Comparison of ENCODE assay signal across 8 cellular contexts in the genomic region with DNA sequence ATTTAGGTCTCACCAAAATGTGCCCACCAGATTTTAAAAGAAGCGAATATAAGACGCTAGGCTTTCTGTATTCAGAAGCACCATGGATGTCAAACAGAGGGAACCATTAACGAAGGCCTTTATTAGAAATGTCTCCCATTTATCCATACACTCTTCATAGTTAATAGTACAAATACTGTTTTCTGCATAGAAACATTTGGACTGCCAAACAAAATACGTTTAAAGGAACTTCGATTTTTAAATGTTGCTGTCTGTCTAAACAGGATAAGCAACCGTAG. TPM values are rescaled to one million over a fixed set of nuclear protein-coding genes. Genes with fewer than 3 reads are reported as not detected.
DNase-seq lines count a peak whose midpoint lies in the region; ATAC-seq, FAIRE-seq and TF ChIP-seq lines count a peak whose summit lies in the region.

No MANE protein-coding gene starts in this region.

- H3K4me1 ChIP-seq in keratinocyte (ENCODE audit: control insufficient read depth, extremely low read depth, insufficient read depth, low read length) (peaks cover 19% of the 10 kb centered on the region), thoracic aorta (ENCODE audit: control insufficient read depth in 1 of 2, low read depth in 2 of 2) (peaks cover 0 to 9% of the 10 kb centered on the region in 2 donors)

- no peak for FAIRE-seq in keratinocyte (lab: Jason Lieb, UNC)

- H3K36me3 Mint-ChIP-seq in activated CD4-positive, alpha-beta T cell treated with anti-CD3 and anti-CD28 coated beads, Interleukin-2, amount 10 ng/mL, durations not matched to agents 7 days and 5 days (ENCODE audit: low read depth) = peaks cover 4% of the 10 kb centered on the region
- peaks cover 18% of the 10 kb centered on the region for H3K36me3 Mint-ChIP-seq in activated T-helper 17 cell treated with anti-CD3 and anti-CD28 coated beads, Interleukin-2, amount 50 U/mL, for 72 hours (ENCODE audit: low read depth)

- H3K4me3 Mint-ChIP-seq in activated CD4-positive, alpha-beta T cell treated with anti-CD3 and anti-CD28 coated beads, Interleukin-2, amount 10 ng/mL, durations not matched to agents 7 days and 5 days = peak overlapping the region; percentile 87
- H3K4me3 Mint-ChIP-seq in activated T-helper 17 cell treated with anti-CD3 and anti-CD28 coated beads, Interleukin-2, amount 50 U/mL, for 72 hours = peak overlapping the region; percentile 94

- dilution Hi-C loops in keratinocyte (cut with MboI; ENCODE audit: extremely low pct_ligation_motif_present, low sequenced_read_pairs) = no loop called here

- no peak for ATAC-seq in activated T-helper 17 cell treated with anti-CD3 and anti-CD28 coated beads, Interleukin-2, amount 50 U/mL, for 72 hours (replicated peaks)
- no peak for ATAC-seq in thoracic aorta (ENCODE audit: insufficient number of reproducible peaks, low FRiP score, low read depth)

- no peaks in the 10 kb centered on the region for H3K9me1 ChIP-seq in keratinocyte (ENCODE audit: control insufficient read depth, extremely low read depth, insufficient read depth, low read length)

- peaks cover 40% of the 10 kb centered on the region for H3K4me1 Mint-ChIP-seq in activated CD4-positive, alpha-beta T cell treated with anti-CD3 and anti-CD28 coated beads, Interleukin-2, amount 10 ng/mL, durations not matched to agents 7 days and 5 days
- H3K4me1 Mint-ChIP-seq in activated T-helper 17 cell treated with anti-CD3 and anti-CD28 coated beads, Interleukin-2, amount 50 U/mL, for 72 hours = peaks cover 9% of the 10 kb centered on the region

- H3K79me2 ChIP-seq in keratinocyte (ENCODE audit: control insufficient read depth, insufficient read depth, low read length) = no peaks in the 10 kb centered on the region

- peak overlapping the region; percentile 99 for H3K27ac Mint-ChIP-seq in activated CD4-positive, alpha-beta T cell treated with anti-CD3 and anti-CD28 coated beads, Interleukin-2, amount 10 ng/mL, durations not matched to agents 7 days and 5 days
- peak overlapping the region; percentile 91 for H3K27ac Mint-ChIP-seq in activated T-helper 17 cell treated with anti-CD3 and anti-CD28 coated beads, Interleukin-2, amount 50 U/mL, for 72 hours

- H3K9me3 ChIP-seq in keratinocyte (ENCODE audit: control insufficient read depth, low read depth, low read length) = no peaks in the 10 kb centered on the region
- no peaks in the 10 kb centered on the region for H3K9me3 ChIP-seq in thoracic aorta

- H3K27me3 Mint-ChIP-seq in activated CD4-positive, alpha-beta T cell treated with anti-CD3 and anti-CD28 coated beads, Interleukin-2, amount 10 ng/mL, durations not matched to agents 7 days and 5 days = no peaks in the 10 kb centered on the region
- H3K27me3 Mint-ChIP-seq in activated T-helper 17 cell treated with anti-CD3 and anti-CD28 coated beads, Interleukin-2, amount 50 U/mL, for 72 hours = no peaks in the 10 kb centered on the region

- no peak for TF ChIP-seq CTCF in keratinocyte (optimal IDR thresholded peaks at IDR 0.05 in 1 of 3, IDR thresholded peaks at IDR 0.05 in 1 of 3, conservative IDR thresholded peaks at IDR 0.05 in 1 of 3; ENCODE audit: extremely low read depth in 1 of 3, insufficient read depth in 2 of 3, low read length in 3 of 3)
- no peak for TF ChIP-seq CTCF in thoracic aorta (IDR thresholded peaks at IDR 0.05)

- peak overlapping the region; percentile 93 for H3K4me2 ChIP-seq in keratinocyte (ENCODE audit: control insufficient read depth, extremely low read depth, insufficient read depth, low read depth, low read length)

- no peaks in the 10 kb centered on the region for H3K27me3 ChIP-seq in keratinocyte (ENCODE audit: control insufficient read depth, extremely low read depth, insufficient read depth, low read length)
- H3K27me3 ChIP-seq in thoracic aorta (replicated peaks; ENCODE audit: insufficient read depth) = no peaks in the 10 kb centered on the region

- POLR2A ChIA-PET in activated CD4-positive, alpha-beta T cell treated with anti-CD3 and anti-CD28 coated beads, Interleukin-2, amount 10 ng/mL, durations not matched to agents 7 days and 5 days (lab: Charles Lee) = no interaction called here

- peak overlapping the region; percentile 76 for H2AFZ ChIP-seq in keratinocyte (ENCODE audit: control insufficient read depth, low read length)

- CTCF ChIA-PET in activated CD4-positive, alpha-beta T cell treated with anti-CD3 and anti-CD28 coated beads, Interleukin-2, amount 10 ng/mL, durations not matched to agents 7 days and 5 days (lab: Charles Lee) = interaction anchor here (3.0 kb wide), 1 partner anchor 8 kb away, joined by 8 read pairs; no protein-coding TSS in a partner anchor

- no peaks in the 10 kb centered on the region for H3K36me3 ChIP-seq in keratinocyte (ENCODE audit: control insufficient read depth in 2 of 2, extremely low read depth in 1 of 2, insufficient read depth in 2 of 2, low read length in 2 of 2)
- no peaks in the 10 kb centered on the region for H3K36me3 ChIP-seq in thoracic aorta

- peak overlapping the region; percentile 92 for H3K9ac ChIP-seq in keratinocyte (ENCODE audit: control insufficient read depth, extremely low read depth, insufficient read depth, low read length)

- H4K20me1 ChIP-seq in keratinocyte (ENCODE audit: control insufficient read depth, extremely low read depth, insufficient read depth, low read length) = no peaks in the 10 kb centered on the region

- DNase-seq in activated CD4-positive, alpha-beta T cell treated with anti-CD3 and anti-CD28 coated beads, Interleukin-2, amount 10 ng/mL, durations not matched to agents 7 days and 5 days = no peak
- DNase-seq in activated CD4-positive, alpha-beta T cell treated with anti-CD3 and anti-CD28 coated beads for 4 hours = no peak
- DNase-seq in keratinocyte (ENCODE audit: low read depth, low spot score) (no peak), thoracic aorta (ENCODE audit: low spot score) (no peak), dedifferentiated amniotic fluid mesenchymal stem cell (ENCODE audit: extremely low spot score) (no peak), NCI-H1436 treated with DMSO at 0.1 percent for 48 hours (lab: John Stamatoyannopoulos, UW) (no peak), NCI-H187 treated with DMSO at 0.1 percent for 48 hours (lab: John Stamatoyannopoulos, UW) (no peak)

- peak overlapping the region; percentile 68 to 82 (median 81) for H3K4me3 ChIP-seq in keratinocyte (ENCODE audit: control insufficient read depth in 2 of 3, extremely low read depth in 1 of 3, insufficient read depth in 2 of 3, low read depth in 1 of 3, low read length in 3 of 3)
- peak overlapping the region; percentile 78 for H3K4me3 ChIP-seq in thoracic aorta

- H3K9me3 Mint-ChIP-seq in activated CD4-positive, alpha-beta T cell treated with anti-CD3 and anti-CD28 coated beads, Interleukin-2, amount 10 ng/mL, durations not matched to agents 7 days and 5 days = no peaks in the 10 kb centered on the region
- H3K9me3 Mint-ChIP-seq in activated T-helper 17 cell treated with anti-CD3 and anti-CD28 coated beads, Interleukin-2, amount 50 U/mL, for 72 hours = no peaks in the 10 kb centered on the region

- H3K27ac ChIP-seq in keratinocyte (ENCODE audit: control insufficient read depth, insufficient read depth, low read length) (peak overlapping the region; percentile 97), thoracic aorta (peak overlapping the region; percentile 93 to 98)

RNA-seq across cellular contexts. Expression of gene HFE, which starts 32.6 kb away (rescaled TPM):
- 1 to 10 TPM; 3.0 to 3.5 TPM for total RNA-seq in activated CD4-positive, alpha-beta T cell treated with anti-CD3 and anti-CD28 coated beads, Interleukin-2, amount 10 ng/mL, durations not matched to agents 7 days and 5 days
- total RNA-seq in activated T-helper 17 cell treated with anti-CD3 and anti-CD28 coated beads, Interleukin-2, amount 50 U/mL, for 72 hours = 1 to 10 TPM; 1.7 to 2.1 TPM
- 13.8 to 18.6 TPM (median 18.4 TPM) in 3 replicates for polyA plus RNA-seq in keratinocyte
- 1.8 TPM for polyA plus RNA-seq in keratinocyte (2011; ENCODE audit: low read depth)
- polyA plus RNA-seq in keratinocyte (2011; cell fraction: cytosol; rRNA removed) = 4.8 and 5.8 TPM in 2 replicates
- 22.5 and 22.9 TPM in 2 replicates for polyA plus RNA-seq in keratinocyte (2011; cell fraction: nucleus; rRNA removed)
- 3.0 and 11.8 TPM in 2 replicates for polyA plus RNA-seq in keratinocyte (2012; ENCODE audit: low replicate concordance)
- 16.8 to 21.1 TPM (median 19.5 TPM) in 3 replicates for polyA minus RNA-seq in keratinocyte
- polyA minus RNA-seq in keratinocyte (2011; cell fraction: cytosol; rRNA and poly(A)+ RNA removed) = 13.0 TPM
- 19.5 and 31.3 TPM in 2 replicates for polyA minus RNA-seq in keratinocyte (2011; cell fraction: nucleus; rRNA and poly(A)+ RNA removed)
- 10 to 100 TPM in 1 of 2 donors, 1 to 10 TPM in 1; 8.7 to 10.1 TPM for total RNA-seq in thoracic aorta
